9 cellular contexts compared by ENCODE assay signal in genomic region chr13:114099191-114099590, GRCh38. TPM values are rescaled to one million over a fixed set of nuclear protein-coding genes. Genes with fewer than 3 reads are reported as not detected.
A peak's percentile ranks its signal among the peaks of the same experiment; 100 is the strongest.
DNase-seq lines count a peak whose midpoint lies in the region; ATAC-seq and TF ChIP-seq lines count a peak whose summit lies in the region.
"Had no signal": no experiment of that assay in that cellular context is flagged by ENCODE, and none has a peak within 500 bp of the region (broad histone marks: within the 10 kb centered on the region; RNA-seq: fewer than 3 reads in every experiment).

No MANE protein-coding gene starts in this region.

- no peaks in the 10 kb centered on the region for H3K27me3 Mint-ChIP-seq in activated CD4-positive, alpha-beta memory T cell treated with anti-CD3 and anti-CD28 coated beads for 36 hours
- no peaks in the 10 kb centered on the region for H3K27me3 Mint-ChIP-seq in activated CD4-positive, alpha-beta memory T cell treated with anti-CD3 and anti-CD28 coated beads, Interleukin-2, amount 10 ng/mL, durations not matched to agents 7 days and 5 days
- no peaks in the 10 kb centered on the region for H3K27me3 Mint-ChIP-seq in activated naive CD4-positive, alpha-beta T cell treated with anti-CD3 and anti-CD28 coated beads for 36 hours (ENCODE audit: low read depth)

- ATAC-seq in HG02798 (IDR thresholded peaks at IDR 0.05; ENCODE audit: poor library complexity, unreplicated experiment) = no peak

- CTCF ChIA-PET in activated CD4-positive, alpha-beta memory T cell treated with anti-CD3 and anti-CD28 coated beads for 36 hours (lab: Charles Lee) = no interaction called here
- CTCF ChIA-PET in activated CD4-positive, alpha-beta memory T cell treated with anti-CD3 and anti-CD28 coated beads, Interleukin-2, amount 10 ng/mL, durations not matched to agents 7 days and 5 days (lab: Charles Lee) = no interaction called here
- CTCF ChIA-PET in activated naive CD4-positive, alpha-beta T cell treated with anti-CD3 and anti-CD28 coated beads for 36 hours (lab: Charles Lee) = no interaction called here

- no peak overlapping the region for H3K27ac Mint-ChIP-seq in activated CD4-positive, alpha-beta memory T cell treated with anti-CD3 and anti-CD28 coated beads for 36 hours
- no peak overlapping the region for H3K27ac Mint-ChIP-seq in activated CD4-positive, alpha-beta memory T cell treated with anti-CD3 and anti-CD28 coated beads, Interleukin-2, amount 10 ng/mL, durations not matched to agents 7 days and 5 days
- H3K27ac Mint-ChIP-seq in activated naive CD4-positive, alpha-beta T cell treated with anti-CD3 and anti-CD28 coated beads for 36 hours = no peak overlapping the region

- H3K9me3 ChIP-seq in SJCRH30 (replicated peaks) (no peaks in the 10 kb centered on the region), ovary (no peaks in the 10 kb centered on the region)
- H3K9me3 ChIP-seq: neutrophil had no signal

- H3K4me3 ChIP-seq in SJCRH30 = no peak overlapping the region
- H3K4me3 ChIP-seq in ovary = peak overlapping the region; percentile 9

- peaks cover 65% of the 10 kb centered on the region for H3K4me1 Mint-ChIP-seq in activated CD4-positive, alpha-beta memory T cell treated with anti-CD3 and anti-CD28 coated beads for 36 hours (ENCODE audit: low read depth)
- peaks cover 14% of the 10 kb centered on the region for H3K4me1 Mint-ChIP-seq in activated CD4-positive, alpha-beta memory T cell treated with anti-CD3 and anti-CD28 coated beads, Interleukin-2, amount 10 ng/mL, durations not matched to agents 7 days and 5 days
- H3K4me1 Mint-ChIP-seq in activated naive CD4-positive, alpha-beta T cell treated with anti-CD3 and anti-CD28 coated beads for 36 hours (ENCODE audit: low read depth) = peaks cover 61% of the 10 kb centered on the region

- 8 to 25% (median 12%) methylated on average over 13 to 15 of the region's 15 CpGs for WGBS in ovary, 3 donors

- POLR2A ChIA-PET in activated CD4-positive, alpha-beta memory T cell treated with anti-CD3 and anti-CD28 coated beads for 36 hours (lab: Charles Lee) = interaction anchor here (0.6 kb wide), 1 partner anchor 890 kb away, joined by 3 read pairs; the partner anchor contains the start of gene CUL4A
- POLR2A ChIA-PET in activated CD4-positive, alpha-beta memory T cell treated with anti-CD3 and anti-CD28 coated beads, Interleukin-2, amount 10 ng/mL, durations not matched to agents 7 days and 5 days (lab: Charles Lee) = no interaction called here

- DNase-seq in activated CD4-positive, alpha-beta memory T cell treated with anti-CD3 and anti-CD28 coated beads for 36 hours = peak; percentile 39
- no peak for DNase-seq in activated CD4-positive, alpha-beta memory T cell treated with anti-CD3 and anti-CD28 coated beads, Interleukin-2, amount 10 ng/mL, durations not matched to agents 7 days and 5 days
- DNase-seq in SJCRH30 = peak; percentile 87 to 89
- peak; percentile 51 for DNase-seq in fibroblast of the conjunctiva (ENCODE audit: low read depth)
- DNase-seq in ovary = peak; percentile 30 to 65 (median 50)
- DNase-seq in activated naive CD4-positive, alpha-beta T cell treated with anti-CD3 and anti-CD28 coated beads for 36 hours = no peak
- DNase-seq in stimulated activated naive CD4-positive, alpha-beta T cell (lab: John Stamatoyannopoulos, UW) = no peak

- TF ChIP-seq EP300 in ovary (IDR thresholded peaks at IDR 0.05) = no peak

- TF ChIP-seq CTCF in ovary (IDR thresholded peaks at IDR 0.05) = no peak

- H3K27me3 ChIP-seq in SJCRH30 (no peaks in the 10 kb centered on the region), ovary (no peaks in the 10 kb centered on the region)
- H3K27me3 ChIP-seq: neutrophil had no signal

- no peak overlapping the region for H3K4me3 Mint-ChIP-seq in activated CD4-positive, alpha-beta memory T cell treated with anti-CD3 and anti-CD28 coated beads for 36 hours
- no peak overlapping the region for H3K4me3 Mint-ChIP-seq in activated CD4-positive, alpha-beta memory T cell treated with anti-CD3 and anti-CD28 coated beads, Interleukin-2, amount 10 ng/mL, durations not matched to agents 7 days and 5 days
- H3K4me3 Mint-ChIP-seq in activated naive CD4-positive, alpha-beta T cell treated with anti-CD3 and anti-CD28 coated beads for 36 hours = no peak overlapping the region

- H3K9me3 Mint-ChIP-seq in activated CD4-positive, alpha-beta memory T cell treated with anti-CD3 and anti-CD28 coated beads for 36 hours = peaks cover 19% of the 10 kb centered on the region
- peaks cover 15% of the 10 kb centered on the region for H3K9me3 Mint-ChIP-seq in activated CD4-positive, alpha-beta memory T cell treated with anti-CD3 and anti-CD28 coated beads, Interleukin-2, amount 10 ng/mL, durations not matched to agents 7 days and 5 days
- peaks cover 10% of the 10 kb centered on the region for H3K9me3 Mint-ChIP-seq in activated naive CD4-positive, alpha-beta T cell treated with anti-CD3 and anti-CD28 coated beads for 36 hours

- H3K27ac ChIP-seq in SJCRH30 (peak overlapping the region; percentile 42), ovary (peak overlapping the region in 1 of 2 donors; percentile 1)
- H3K27ac ChIP-seq: neutrophil had no signal

- intact Hi-C loops in activated CD4-positive, alpha-beta memory T cell treated with anti-CD3 and anti-CD28 coated beads for 36 hours (cut with micrococcal nuclease) = no loop called here
- intact Hi-C loops in ovary (cut with DNase I) = no loop called here
- intact Hi-C loops in activated naive CD4-positive, alpha-beta T cell treated with anti-CD3 and anti-CD28 coated beads for 36 hours (cut with micrococcal nuclease) = no loop called here

- peaks cover 20% of the 10 kb centered on the region for H3K4me1 ChIP-seq in SJCRH30
- no peaks in the 10 kb centered on the region for H3K4me1 ChIP-seq in ovary (ENCODE audit: insufficient read depth)

- TF ChIP-seq POLR2A in ovary (IDR thresholded peaks at IDR 0.05) = no peak

- H3K36me3 Mint-ChIP-seq in activated CD4-positive, alpha-beta memory T cell treated with anti-CD3 and anti-CD28 coated beads for 36 hours = peaks cover 29% of the 10 kb centered on the region
- H3K36me3 Mint-ChIP-seq in activated CD4-positive, alpha-beta memory T cell treated with anti-CD3 and anti-CD28 coated beads, Interleukin-2, amount 10 ng/mL, durations not matched to agents 7 days and 5 days (ENCODE audit: low read depth) = peaks cover 59% of the 10 kb centered on the region
- peaks cover 29% of the 10 kb centered on the region for H3K36me3 Mint-ChIP-seq in activated naive CD4-positive, alpha-beta T cell treated with anti-CD3 and anti-CD28 coated beads for 36 hours (ENCODE audit: low read depth)

- H3K36me3 ChIP-seq in SJCRH30 (no peaks in the 10 kb centered on the region), ovary (no peaks in the 10 kb centered on the region)
- H3K36me3 ChIP-seq: neutrophil had no signal

RNA-seq across cellular contexts. Expression of gene RASA3, which starts 33.2 kb away (rescaled TPM):
- total RNA-seq in activated CD4-positive, alpha-beta memory T cell treated with anti-CD3 and anti-CD28 coated beads for 36 hours = 10 to 100 TPM; 45.9 to 49.3 TPM
- total RNA-seq in activated CD4-positive, alpha-beta memory T cell treated with anti-CD3 and anti-CD28 coated beads, Interleukin-2, amount 10 ng/mL, durations not matched to agents 7 days and 5 days = 10 to 100 TPM; 97.2 to 99.3 TPM
- 18.6 and 20.5 TPM in 2 replicates for total RNA-seq in SJCRH30 (2014; rRNA removed; shearing (Covaris generic))
- 10 to 100 TPM in 3 of 7 donors, 1 to 10 TPM in 4; 5.4 to 16.9 (median 9.4) TPM for total RNA-seq in ovary
- 1 to 10 TPM; 6.8 to 9.8 TPM for polyA plus RNA-seq in ovary
- total RNA-seq in activated naive CD4-positive, alpha-beta T cell treated with anti-CD3 and anti-CD28 coated beads for 36 hours = 10 to 100 TPM; 48.3 to 48.8 TPM

Comparison
In these comparisons a context has a peak if more than half of its experiments do, and no peak if none do; other contexts are left out.
1. DNase-seq: peak in activated CD4-positive, alpha-beta memory T cell treated with anti-CD3 and anti-CD28 coated beads for 36 hours (single experiment), SJCRH30 (2 of 2), fibroblast of the conjunctiva (single experiment) and ovary (5 of 5); none in activated CD4-positive, alpha-beta memory T cell treated with anti-CD3 and anti-CD28 coated beads, Interleukin-2, amount 10 ng/mL, durations not matched to agents 7 days and 5 days (single experiment), activated naive CD4-positive, alpha-beta T cell treated with anti-CD3 and anti-CD28 coated beads for 36 hours (single experiment) and stimulated activated naive CD4-positive, alpha-beta T cell (0 of 6).